Comparison of ENCODE assay signal across 10 cellular contexts in genomic region chr1:201461193-201461657, GRCh38. TPM values are rescaled to one million over a fixed set of nuclear protein-coding genes. Genes with fewer than 3 reads are reported as not detected.
DNase-seq lines count a peak whose midpoint lies in the region; ATAC-seq, FAIRE-seq and TF ChIP-seq lines count a peak whose summit lies in the region.
"Had no signal": no experiment of that assay in that cellular context is flagged by ENCODE, and none has a peak within 500 bp of the region (broad histone marks: within the 10 kb centered on the region; RNA-seq: fewer than 3 reads in every experiment).

No MANE protein-coding gene starts in this region.

- no peak for TF ChIP-seq POLR2A in A549 (IDR thresholded peaks at IDR 0.05; ENCODE audit: low read length)

- peak overlapping the region; percentile 92 for H3K27ac Mint-ChIP-seq in mesothelial cell of epicardium

- H3K36me3 Mint-ChIP-seq in mesothelial cell of epicardium, result peaks cover 13% of the 10 kb centered on the region

- H3K27ac ChIP-seq in A549, result peak overlapping the region; percentile 98 to 99
- H3K27ac ChIP-seq in coronary artery, result peak overlapping the region; percentile 93 to 97

- WGBS in A549 (ENCODE audit: missing lambda C conversion rate), result 9% methylated on average over 5 of the region's 5 CpGs

- CTCF ChIA-PET in A549 (lab: Yijun Ruan, JAX), result interaction anchor here (0.6 to 20.1 kb wide), 9 partner anchors 8 to 73 kb away, joined by 3 to 376 read pairs (median 14); partner anchors contain the start of genes CSRP1 and PHLDA3

- H3K27me3 ChIP-seq in MG63, result no peaks in the 10 kb centered on the region

- peak; percentile 84 to 93 for DNase-seq in A549 (ENCODE audit: low read depth in 1 of 2, low spot score in 1 of 2)
- peak; percentile 91 for DNase-seq in MG63
- peak; percentile 85 for DNase-seq in coronary artery (ENCODE audit: low spot score)
- DNase-seq in mesothelial cell of epicardium (ENCODE audit: low spot score in 2 of 2, unreplicated experiment in 2 of 2), result no peak
- no peak for DNase-seq in activated naive CD4-positive, alpha-beta T cell treated with Interleukin-2 at 50 U/mL for 16 hours
- no peak for DNase-seq in GM19238 (ENCODE audit: insufficient read length, low spot score)
- DNase-seq: activated naive CD4-positive, alpha-beta T cell; DND-41 had no signal

- peak overlapping the region; percentile 80 for H3K4me2 ChIP-seq in A549

- peak overlapping the region; percentile 1 for H3K4me3 Mint-ChIP-seq in mesothelial cell of epicardium

- H3K4me3 ChIP-seq in A549, result 0 out of 3 replicates have a peak overlapping the region, but pooled peaks have one; percentile 10
- no peak overlapping the region for H3K4me3 ChIP-seq in MG63
- H3K4me3 ChIP-seq in coronary artery, result peak overlapping the region; percentile 47

- H3K9me3 Mint-ChIP-seq in mesothelial cell of epicardium, result no peaks in the 10 kb centered on the region

- peaks cover 86% of the 10 kb centered on the region for H3K4me1 ChIP-seq in A549

- TF ChIP-seq CTCF in A549 (IDR thresholded peaks at IDR 0.05) (no peak), coronary artery (IDR thresholded peaks at IDR 0.05) (no peak), mesothelial cell of epicardium (IDR thresholded peaks at IDR 0.05; ENCODE audit: unreplicated experiment) (no peak)

- POLR2A ChIA-PET in A549 (lab: Yijun Ruan, JAX), result interaction anchor here (1.1 to 3.4 kb wide), 9 partner anchors 8 to 42 kb away, joined by 3 to 34 read pairs (median 10); partner anchors contain the start of gene PHLDA3

- TF ChIP-seq RAD21 in A549 (conservative IDR thresholded peaks at IDR 0.05 in 1 of 2, IDR thresholded peaks at IDR 0.05 in 1 of 2), result 0 out of 5 replicates have a peak, but pooled peaks of 1 of the 2 experiments have one; percentile 12

- peak; percentile 65 to 69; a peak in 2 of 5 replicates for TF ChIP-seq EP300 in A549 (IDR thresholded peaks at IDR 0.05)

- peaks cover 19% of the 10 kb centered on the region for H3K36me3 ChIP-seq in MG63

- no peaks in the 10 kb centered on the region for H3K9me3 ChIP-seq in A549
- H3K9me3 ChIP-seq in MG63, result no peaks in the 10 kb centered on the region

- peak; percentile 91 for FAIRE-seq in A549 (lab: Jason Lieb, UNC)

- H3K4me1 Mint-ChIP-seq in mesothelial cell of epicardium, result peaks cover 45% of the 10 kb centered on the region

- no peaks in the 10 kb centered on the region for H3K27me3 Mint-ChIP-seq in mesothelial cell of epicardium (ENCODE audit: low read depth)

- ATAC-seq in A549 (peak; percentile 86 to 88), HG02798 (IDR thresholded peaks at IDR 0.05; ENCODE audit: poor library complexity, unreplicated experiment) (no peak), GM19324 (IDR thresholded peaks at IDR 0.05; ENCODE audit: low FRiP score, unreplicated experiment) (no peak)

TF ChIP-seq in A549, 52 proteins besides CTCF, POLR2A, EP300 and RAD21 (continues in another document):
- TF ChIP-seq EHMT2 (IDR thresholded peaks at IDR 0.05; ENCODE audit: low read depth) (no peak), ESRRA (IDR thresholded peaks at IDR 0.05; ENCODE audit: borderline replicate concordance, low read length) (no peak), MAFK (IDR thresholded peaks at IDR 0.05; ENCODE audit: partially characterized antibody) (no peak), NR3C1 (IDR thresholded peaks at IDR 0.05) (no peak), TFCP2L1 (CRISPR knock-in tag; IDR thresholded peaks at IDR 0.05) (no peak), CHD2 (IDR thresholded peaks at IDR 0.05; ENCODE audit: low read length, partially characterized antibody) (no peak), KDM5A (IDR thresholded peaks at IDR 0.05) (no peak), MYC (IDR thresholded peaks at IDR 0.05; ENCODE audit: borderline replicate concordance, low read length) (no peak), RARB (CRISPR knock-in tag; IDR thresholded peaks at IDR 0.05) (no peak), CEBPB (IDR thresholded peaks at IDR 0.05) (peak; percentile 44 to 47; a peak in 1 of 4 replicates), ZFP36 (IDR thresholded peaks at IDR 0.05; ENCODE audit: borderline replicate concordance, partially characterized antibody) (peak; percentile 25), BCL3 (IDR thresholded peaks at IDR 0.05) (peak; percentile 70; the same call in 1 of the 3 replicates), JUN (IDR thresholded peaks at IDR 0.05) (peak; percentile 38 to 82; a peak in 4 of 5 replicates), ATOH8 (CRISPR knock-in tag; IDR thresholded peaks at IDR 0.05; ENCODE audit: low read depth) (peak; percentile 62; the same call in 1 of the 2 replicates), BHLHE40 (IDR thresholded peaks at IDR 0.05; ENCODE audit: low read depth, low read length) (no peak), JUNB (IDR thresholded peaks at IDR 0.05) (peak; percentile 83), NFE2L2 (conservative IDR thresholded peaks at IDR 0.05; ENCODE audit: low read length) (no peak), KDM1A (IDR thresholded peaks at IDR 0.05; ENCODE audit: low read depth) (no peak), HOXB5 (CRISPR knock-in tag; IDR thresholded peaks at IDR 0.05) (peak; percentile 88; the same call in 1 of the 2 replicates), MAZ (IDR thresholded peaks at IDR 0.05; ENCODE audit: borderline replicate concordance, low read depth, low read length) (no peak), PHF8 (IDR thresholded peaks at IDR 0.05; ENCODE audit: borderline replicate concordance, low read depth) (no peak), GATA3 (IDR thresholded peaks at IDR 0.05; ENCODE audit: borderline replicate concordance) (no peak; the same call in 1 of the 2 replicates), CHD4 (IDR thresholded peaks at IDR 0.05; ENCODE audit: borderline replicate concordance) (no peak), FOSL2 (IDR thresholded peaks at IDR 0.05) (peak; percentile 79), FOSL2 (CRISPR knock-in tag; IDR thresholded peaks at IDR 0.05) (peak; percentile 96), TP53 (CRISPR knock-in tag; IDR thresholded peaks at IDR 0.05) (no peak), PBX3 (IDR thresholded peaks at IDR 0.05) (peak; percentile 72), HDAC2 (IDR thresholded peaks at IDR 0.05) (no peak), SMC3 (IDR thresholded peaks at IDR 0.05) (0 out of 3 replicates have a peak, but pooled peaks have one; percentile 7)

RNA-seq across cellular contexts. Expression of gene PHLDA3, which starts 7.8 kb away (rescaled TPM):
- polyA plus RNA-seq in A549 (2011; rRNA removed) (34.3 and 40.5 TPM in 2 replicates), A549 (2017; fragmentation: RNase III; extraction: RNeasy Plus Mini Kit Qiagen cat#74134 plus additional on column Dnase treatment) (83.1 to 91.1 TPM (median 83.5 TPM) in 3 replicates)
- polyA plus RNA-seq in A549 (2012; cell fraction: cytosol; rRNA removed), result 67.2 and 102 TPM in 2 replicates
- polyA plus RNA-seq in A549 (2012; cell fraction: nucleus; rRNA removed), result 67.2 and 93.4 TPM in 2 replicates
- 16.0 and 28.4 TPM in 2 replicates for polyA minus RNA-seq in A549 (2011; rRNA and poly(A)+ RNA removed)
- 51.7 and 72.2 TPM in 2 replicates for total RNA-seq in MG63 (2014; rRNA removed; shearing (Covaris generic); ENCODE audit: low replicate concordance)
- total RNA-seq in mesothelial cell of epicardium, result 84.0 to 92.8 TPM (median 87.5 TPM) in 3 replicates

RNA-seq across cellular contexts. Expression of gene TNNI1, which starts 39.7 kb away (rescaled TPM):
- polyA plus RNA-seq in A549 (2011; rRNA removed) (not detected in 2 replicates), A549 (2017; fragmentation: RNase III; extraction: RNeasy Plus Mini Kit Qiagen cat#74134 plus additional on column Dnase treatment) (not detected in 3 replicates)
- 0.05 TPM in 1 of 2 replicates, not detected in the other for polyA plus RNA-seq in A549 (2012; cell fraction: cytosol; rRNA removed)
- 0.45 TPM in 1 of 2 replicates, not detected in the other for polyA plus RNA-seq in A549 (2012; cell fraction: nucleus; rRNA removed)
- not detected in 2 replicates for polyA minus RNA-seq in A549 (2011; rRNA and poly(A)+ RNA removed)
- total RNA-seq in MG63 (2014; rRNA removed; shearing (Covaris generic); ENCODE audit: low replicate concordance), result not detected in 2 replicates
- 6.7 to 8.4 TPM (median 7.6 TPM) in 3 replicates for total RNA-seq in mesothelial cell of epicardium

RNA-seq across cellular contexts. Expression of gene CSRP1, which starts 45.7 kb away (rescaled TPM):
- polyA plus RNA-seq in A549 (2011; rRNA removed) (256 and 277 TPM in 2 replicates), A549 (2017; fragmentation: RNase III; extraction: RNeasy Plus Mini Kit Qiagen cat#74134 plus additional on column Dnase treatment) (655 to 819 TPM (median 717 TPM) in 3 replicates)
- 459 and 499 TPM in 2 replicates for polyA plus RNA-seq in A549 (2012; cell fraction: cytosol; rRNA removed)
- 441 and 486 TPM in 2 replicates for polyA plus RNA-seq in A549 (2012; cell fraction: nucleus; rRNA removed)
- polyA minus RNA-seq in A549 (2011; rRNA and poly(A)+ RNA removed), result 254 and 273 TPM in 2 replicates
- 108 and 190 TPM in 2 replicates for total RNA-seq in MG63 (2014; rRNA removed; shearing (Covaris generic); ENCODE audit: low replicate concordance)
- 10.4 to 11.4 TPM (median 10.7 TPM) in 3 replicates for total RNA-seq in mesothelial cell of epicardium

Comparison
In these comparisons a context has a peak if more than half of its experiments do, and no peak if none do; other contexts are left out.
1. ATAC-seq: peak in A549 (2 of 2); none in HG02798 (single experiment) and GM19324 (single experiment).
2. DNase-seq: peak in A549 (2 of 2), MG63 (single experiment) and coronary artery (single experiment); none in mesothelial cell of epicardium (0 of 2), activated naive CD4-positive, alpha-beta T cell treated with Interleukin-2 at 50 U/mL for 16 hours (single experiment) and GM19238 (single experiment).